10 cellular contexts compared by ENCODE assay signal in genomic region chr21:38807987-38808386, GRCh38. TPM values are rescaled to one million over a fixed set of nuclear protein-coding genes. Genes with fewer than 3 reads are reported as not detected.
A peak's percentile ranks its signal among the peaks of the same experiment; 100 is the strongest.
DNase-seq lines count a peak whose midpoint lies in the region; ATAC-seq and TF ChIP-seq lines count a peak whose summit lies in the region.
"Had no signal": no experiment of that assay in that cellular context is flagged by ENCODE, and none has a peak within 500 bp of the region (broad histone marks: within the 10 kb centered on the region; RNA-seq: fewer than 3 reads in every experiment).

No MANE protein-coding gene starts in this region.

- peaks cover 37% of the 10 kb centered on the region for H3K36me3 Mint-ChIP-seq in type B pancreatic cell

- no peak for TF ChIP-seq CTCF in cardiac muscle cell (IDR thresholded peaks at IDR 0.05; ENCODE audit: low read depth, low read length)
- TF ChIP-seq CTCF in astrocyte of the cerebellum (IDR thresholded peaks at IDR 0.05; ENCODE audit: low read depth, low read length, missing control alignments), result no peak
- TF ChIP-seq CTCF in lower lobe of right lung (IDR thresholded peaks at IDR 0.05), result no peak
- no peak for TF ChIP-seq CTCF in type B pancreatic cell (conservative IDR thresholded peaks at IDR 0.05)

- DNase-seq in cardiac muscle cell (ENCODE audit: low read depth in 1 of 2, low spot score in 1 of 2) (no peak), cardiac septum (ENCODE audit: low spot score) (no peak), astrocyte of the cerebellum (ENCODE audit: low read depth) (no peak), lower lobe of right lung (no peak), type B pancreatic cell (ENCODE audit: extremely low spot score, unreplicated experiment) (no peak), T-helper 9 cell (no peak), cerebellar cortex (ENCODE audit: low spot score) (no peak), SW480 (ENCODE audit: low spot score) (no peak)
- DNase-seq: activated B cell treated with CpG ODN at 0.5 μM for 24 hours had no signal

- in situ Hi-C loops in astrocyte of the cerebellum (cut with HindIII; ENCODE audit: low sequenced_read_pairs), result no loop called here

- no peak overlapping the region for H3K27ac ChIP-seq in cardiac muscle cell
- peak overlapping the region; percentile 98 for H3K27ac ChIP-seq in lower lobe of right lung

- H3K4me3 ChIP-seq in cardiac muscle cell (peak overlapping the region; percentile 94), astrocyte of the cerebellum (ENCODE audit: low read depth, low read length) (peak overlapping the region; percentile 86), lower lobe of right lung (peak overlapping the region; percentile 82)

- H3K9me3 Mint-ChIP-seq in type B pancreatic cell, result no peaks in the 10 kb centered on the region
- H3K9me3 Mint-ChIP-seq: activated B cell treated with CpG ODN at 0.5 μM for 24 hours had no signal

- no peaks in the 10 kb centered on the region for H3K27me3 Mint-ChIP-seq in type B pancreatic cell

- H3K4me1 Mint-ChIP-seq in type B pancreatic cell (ENCODE audit: unreplicated experiment), result peaks cover 44% of the 10 kb centered on the region

- peak overlapping the region; percentile 65 for H3K27ac Mint-ChIP-seq in type B pancreatic cell
- H3K27ac Mint-ChIP-seq: activated B cell treated with CpG ODN at 0.5 μM for 24 hours had no signal

- H3K9me3 ChIP-seq in cardiac muscle cell (ENCODE audit: low read depth), result no peaks in the 10 kb centered on the region
- H3K9me3 ChIP-seq in lower lobe of right lung, result no peaks in the 10 kb centered on the region

- H3K27me3 ChIP-seq in cardiac muscle cell, result no peaks in the 10 kb centered on the region
- no peaks in the 10 kb centered on the region for H3K27me3 ChIP-seq in lower lobe of right lung (ENCODE audit: low read depth)

- H3K4me3 Mint-ChIP-seq in type B pancreatic cell, result peak overlapping the region; percentile 97
- H3K4me3 Mint-ChIP-seq: activated B cell treated with CpG ODN at 0.5 μM for 24 hours had no signal

- peaks cover 3% of the 10 kb centered on the region for H3K4me1 ChIP-seq in cardiac muscle cell (ENCODE audit: low read depth)
- peaks cover 71% of the 10 kb centered on the region for H3K4me1 ChIP-seq in lower lobe of right lung

- H3K36me3 ChIP-seq in cardiac muscle cell (peaks cover 3% of the 10 kb centered on the region), lower lobe of right lung (peaks cover 49% of the 10 kb centered on the region)

- no peak for ATAC-seq in lower lobe of right lung
- ATAC-seq: left lobe of liver had no signal

- intact Hi-C loops in cardiac septum (cut with DNase I) (loop anchor here (2.0 to 10.0 kb wide), 5 partner anchors 73 to 303 kb away; no protein-coding TSS in a partner anchor), lower lobe of right lung (cut with DNase I) (no loop called here)

RNA-seq across cellular contexts. Expression of gene ETS2, which starts 2.3 kb away (rescaled TPM):
- total RNA-seq in cardiac muscle cell (20.6 and 25.2 TPM in 2 replicates), cardiac septum (36.4 TPM), lower lobe of right lung (160 TPM), type B pancreatic cell (ENCODE audit: low replicate concordance) (42.2 and 46.8 TPM in 2 replicates)
- 20.9 and 32.0 TPM in 2 replicates for polyA plus RNA-seq in cardiac muscle cell
